Comparison of ENCODE assay signal across 29 cellular contexts in the genomic region with DNA sequence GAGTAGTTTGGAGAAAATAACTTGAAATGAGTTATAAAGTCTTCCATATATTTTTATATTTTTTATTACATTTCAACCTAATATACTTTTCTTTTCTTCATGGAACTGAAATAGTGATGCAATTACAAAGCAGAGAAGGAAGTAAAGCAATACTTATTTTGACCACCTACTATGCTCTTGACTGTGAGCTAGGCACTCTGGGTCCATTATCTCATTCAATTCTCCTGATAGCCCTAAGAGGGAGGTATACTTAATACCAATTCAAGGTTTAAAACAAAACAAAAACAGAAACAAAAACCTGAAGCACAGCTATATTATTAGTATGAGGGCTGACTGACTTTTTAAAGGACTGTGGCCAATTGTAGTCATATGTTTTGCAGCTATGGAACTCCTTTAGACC.
"Had no signal": no experiment of that assay in that cellular context is flagged by ENCODE, and none has a peak within 500 bp of the region (broad histone marks: within the 10 kb centered on the region; RNA-seq: fewer than 3 reads in every experiment).

No MANE protein-coding gene starts in this region.

- DNase-seq: colonic mucosa; effector CD8-positive, alpha-beta T cell; foreskin keratinocyte; glutamatergic neuron; heart right ventricle; kidney; naive thymus-derived CD4-positive, alpha-beta T cell; right lobe of liver; stimulated activated CD4-positive, alpha-beta T cell treated with anti-CD3 and anti-CD28 coated beads, Interleukin-15, amount 100 ng/mL, for 24 hours; stimulated activated CD4-positive, alpha-beta T cell treated with anti-CD3 and anti-CD28 coated beads, Interleukin-2, amount 100 ng/mL, for 48 hours; stimulated activated CD8-positive, alpha-beta memory T cell treated with anti-CD3 and anti-CD28 coated beads, Interleukin-4, amount 100 ng/mL, for 48 hours; stimulated activated naive CD4-positive, alpha-beta T cell; stimulated activated naive CD8-positive, alpha-beta T cell treated with anti-CD3 and anti-CD28 coated beads, Interleukin-15, amount 100 ng/mL, for 72 hours; transverse colon; upper lobe of right lung; uterus had no signal

- ATAC-seq: foreskin keratinocyte; gastroesophageal sphincter; heart right ventricle; left lobe of liver; naive thymus-derived CD4-positive, alpha-beta T cell; right lobe of liver; stimulated activated naive CD8-positive, alpha-beta T cell treated with anti-CD3 and anti-CD28 coated beads, Interleukin-15, amount 100 ng/mL, for 72 hours; upper lobe of right lung had no signal

- H3K4me3 Mint-ChIP-seq: dendritic cell treated with granulocyte-macrophage colony-stimulating factor and Interleukin-4, amounts not matched to agents 40 ng/mL and 50 ng/mL, for 4 days; memory B cell; mesothelial cell of epicardium; naive thymus-derived CD4-positive, alpha-beta T cell; stimulated activated naive CD8-positive, alpha-beta T cell treated with anti-CD3 and anti-CD28 coated beads, Interleukin-15, amount 100 ng/mL, for 72 hours had no signal

- H3K4me1 ChIP-seq: colonic mucosa, foreskin keratinocyte, heart right ventricle, parathyroid adenoma, right lobe of liver, suprapubic skin, upper lobe of right lung, uterus had no signal

- H3K27me3 ChIP-seq: colonic mucosa, esophagus muscularis mucosa, foreskin keratinocyte, gastroesophageal sphincter, heart right ventricle, neutrophil, right lobe of liver, suprapubic skin, transverse colon, upper lobe of right lung, uterus had no signal

- H3K36me3 ChIP-seq: colonic mucosa, esophagus muscularis mucosa, gastroesophageal sphincter, heart right ventricle, neutrophil, right lobe of liver, suprapubic skin, transverse colon, upper lobe of right lung, uterus had no signal

- FAIRE-seq: endothelial cell of umbilical vein, kidney, small intestine had no signal

- H3K27ac Mint-ChIP-seq: dendritic cell treated with granulocyte-macrophage colony-stimulating factor and Interleukin-4, amounts not matched to agents 40 ng/mL and 50 ng/mL, for 4 days; memory B cell; naive thymus-derived CD4-positive, alpha-beta T cell; progenitor cell of endocrine pancreas had no signal

- H3K27ac ChIP-seq: colonic mucosa, esophagus muscularis mucosa, foreskin keratinocyte, gastroesophageal sphincter, heart right ventricle, neutrophil, parathyroid adenoma, right lobe of liver, suprapubic skin, transverse colon, upper lobe of right lung, uterus had no signal

- H3K36me3 Mint-ChIP-seq: memory B cell; mesothelial cell of epicardium; naive thymus-derived CD4-positive, alpha-beta T cell had no signal

- H3K9ac ChIP-seq: parathyroid adenoma had no signal

- H3K4me3 ChIP-seq: colonic mucosa, esophagus muscularis mucosa, gastroesophageal sphincter, heart right ventricle, lung, right lobe of liver, suprapubic skin, transverse colon, upper lobe of right lung, uterus had no signal

- H3K9me3 Mint-ChIP-seq: dendritic cell treated with granulocyte-macrophage colony-stimulating factor and Interleukin-4, amounts not matched to agents 40 ng/mL and 50 ng/mL, for 4 days; memory B cell had no signal

- H2AFZ ChIP-seq: parathyroid adenoma had no signal

- H3K79me2 ChIP-seq: parathyroid adenoma had no signal

- H3K9me3 ChIP-seq: colonic mucosa, esophagus muscularis mucosa, gastroesophageal sphincter, heart right ventricle, neutrophil, right lobe of liver, suprapubic skin, transverse colon, upper lobe of right lung, uterus had no signal

- H3K27me3 Mint-ChIP-seq: dendritic cell treated with granulocyte-macrophage colony-stimulating factor and Interleukin-4, amounts not matched to agents 40 ng/mL and 50 ng/mL, for 4 days; memory B cell; progenitor cell of endocrine pancreas; stimulated activated naive CD8-positive, alpha-beta T cell treated with anti-CD3 and anti-CD28 coated beads, Interleukin-15, amount 100 ng/mL, for 72 hours had no signal

- H3K4me1 Mint-ChIP-seq: memory B cell; naive thymus-derived CD4-positive, alpha-beta T cell; stimulated activated naive CD8-positive, alpha-beta T cell treated with anti-CD3 and anti-CD28 coated beads, Interleukin-15, amount 100 ng/mL, for 72 hours had no signal
